Comparison of ENCODE assay signal across 8 cellular contexts in genomic region chr10:29517352-29517923, GRCh38.
DNase-seq lines count a peak whose midpoint lies in the region; ATAC-seq and TF ChIP-seq lines count a peak whose summit lies in the region.

No MANE protein-coding gene starts in this region.

- POLR2A ChIA-PET in GM10248 (lab: Yijun Ruan, JAX) = no interaction called here

- H3K4me3 ChIP-seq in MM.1S (ENCODE audit: low read length) = no peak overlapping the region

- no peaks in the 10 kb centered on the region for H3K4me1 ChIP-seq in MM.1S (ENCODE audit: low read length)

- H3K9ac ChIP-seq in MM.1S (ENCODE audit: low read length) = no peak overlapping the region

- no peaks in the 10 kb centered on the region for H3F3A ChIP-seq in MM.1S (ENCODE audit: insufficient read depth, low read length)

- no peak overlapping the region for H3K4me2 ChIP-seq in MM.1S (ENCODE audit: low read depth, low read length)

- H3K9me3 ChIP-seq in MM.1S (replicated peaks; ENCODE audit: insufficient read depth, low read length) = no peaks in the 10 kb centered on the region

- peaks cover 23% of the 10 kb centered on the region for H3K4me1 Mint-ChIP-seq in chondrocyte (ENCODE audit: low read depth)

- no peaks in the 10 kb centered on the region for H3K36me3 ChIP-seq in MM.1S (replicated peaks; ENCODE audit: insufficient read depth, low read length)

- H3K4me3 Mint-ChIP-seq in chondrocyte (ENCODE audit: unreplicated experiment) = no peak overlapping the region

- no peaks in the 10 kb centered on the region for H4K20me1 ChIP-seq in MM.1S (ENCODE audit: insufficient read depth, low read length)

- peaks cover 16% of the 10 kb centered on the region for H3K36me3 Mint-ChIP-seq in chondrocyte (ENCODE audit: low read depth)

- CTCF ChIA-PET in GM10248 (lab: Yijun Ruan, JAX) = interaction anchor here (0.6 to 1.9 kb wide), 6 partner anchors 13 to 124 kb away, joined by 3 to 6 read pairs (median 3); no protein-coding TSS in a partner anchor

- no peak overlapping the region for H3K27ac Mint-ChIP-seq in chondrocyte (ENCODE audit: unreplicated experiment)

- H3K27me3 Mint-ChIP-seq in chondrocyte (ENCODE audit: low read depth) = no peaks in the 10 kb centered on the region

- no peak for ATAC-seq in HG02885 (IDR thresholded peaks at IDR 0.05; ENCODE audit: poor library complexity, unreplicated experiment)
- ATAC-seq in HG02840 (IDR thresholded peaks at IDR 0.05; ENCODE audit: low FRiP score, unreplicated experiment) = no peak

- DNase-seq in GM10248 (ENCODE audit: extremely low spot score) (peak; percentile 39), MM.1S (no peak), chondrocyte (ENCODE audit: low spot score) (no peak), medulla oblongata (ENCODE audit: extremely low spot score) (peak; percentile 30), NCI-H1436 treated with DMSO at 0.1 percent for 48 hours (lab: John Stamatoyannopoulos, UW) (no peak), DMS79 (lab: John Stamatoyannopoulos, UW) (no peak)

- no peaks in the 10 kb centered on the region for H3K79me2 ChIP-seq in MM.1S (ENCODE audit: low read length)

- TF ChIP-seq CTCF in GM10248 (IDR thresholded peaks at IDR 0.05; ENCODE audit: control extremely low read depth, extremely low read depth, low read depth, missing control alignments) = peak; percentile 46
- peak; percentile 47 for TF ChIP-seq CTCF in MM.1S (IDR thresholded peaks at IDR 0.05; ENCODE audit: low read length)
- peak; percentile 80 for TF ChIP-seq CTCF in chondrocyte (IDR thresholded peaks at IDR 0.05)

- no peak overlapping the region for H3K27ac ChIP-seq in MM.1S (ENCODE audit: low read length)

- H3K9me3 Mint-ChIP-seq in chondrocyte (ENCODE audit: low read depth) = no peaks in the 10 kb centered on the region

- H3K9me2 ChIP-seq in MM.1S (replicated peaks; ENCODE audit: insufficient read depth, low read length) = no peaks in the 10 kb centered on the region

- no peak overlapping the region for H2AFZ ChIP-seq in MM.1S (ENCODE audit: low read length)

- no peaks in the 10 kb centered on the region for H3K27me3 ChIP-seq in MM.1S (replicated peaks; ENCODE audit: insufficient read depth, low read length)

Comparison
In these comparisons a context has a peak if more than half of its experiments do, and no peak if none do; other contexts are left out.
1. DNase-seq: peak in GM10248 (single experiment) and medulla oblongata (single experiment); none in MM.1S (single experiment), chondrocyte (single experiment), NCI-H1436 treated with DMSO at 0.1 percent for 48 hours (single experiment) and DMS79 (single experiment).
2. Peak in every context shown above with its lines, with median percentiles within 50 percentile points of each other: CTCF ChIP-seq.